ENCODE assay signal across 2 cellular contexts in the genomic region with DNA sequence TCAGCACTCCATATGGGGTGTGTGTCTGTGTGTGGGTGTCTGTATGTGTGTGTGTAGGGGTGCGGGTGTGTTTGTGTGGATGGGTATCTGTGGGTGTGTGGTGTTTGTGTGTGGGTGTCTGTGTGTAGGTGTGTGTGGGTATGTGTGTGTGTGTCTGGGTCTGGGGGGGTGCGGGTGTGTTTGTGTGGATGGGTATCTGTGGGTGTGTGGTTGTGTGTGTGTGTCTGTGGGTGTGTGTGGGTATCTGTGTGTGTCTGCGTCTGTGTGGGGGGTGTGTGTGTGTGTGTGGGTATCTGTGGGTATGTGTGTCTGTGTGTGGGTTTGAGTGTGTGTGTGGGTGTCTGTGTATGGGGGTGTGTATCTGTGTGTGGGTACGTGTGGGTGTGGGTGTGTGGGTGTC.
TF ChIP-seq lines count a peak whose summit lies in the region.

No MANE protein-coding gene starts in this region.

TF ChIP-seq in IMR-90, 13 proteins besides CTCF, POLR2A, EP300 and RAD21:
- no peak for TF ChIP-seq BHLHE40 (IDR thresholded peaks at IDR 0.05; ENCODE audit: low read depth, low read length)
- no peak for TF ChIP-seq CHD1 (IDR thresholded peaks at IDR 0.05; ENCODE audit: low read depth, low read length)
TF ChIP-seq in IMR-90: peak in this region for 0.

TF ChIP-seq in H1, 55 proteins besides CTCF, POLR2A, EP300 and RAD21:
- TF ChIP-seq, protein P1, sequence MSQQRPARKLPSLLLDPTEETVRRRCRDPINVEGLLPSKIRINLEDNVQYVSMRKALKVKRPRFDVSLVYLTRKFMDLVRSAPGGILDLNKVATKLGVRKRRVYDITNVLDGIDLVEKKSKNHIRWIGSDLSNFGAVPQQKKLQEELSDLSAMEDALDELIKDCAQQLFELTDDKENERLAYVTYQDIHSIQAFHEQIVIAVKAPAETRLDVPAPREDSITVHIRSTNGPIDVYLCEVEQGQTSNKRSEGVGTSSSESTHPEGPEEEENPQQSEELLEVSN (IDR thresholded peaks at IDR 0.05): no peak
- TF ChIP-seq, protein P2, sequence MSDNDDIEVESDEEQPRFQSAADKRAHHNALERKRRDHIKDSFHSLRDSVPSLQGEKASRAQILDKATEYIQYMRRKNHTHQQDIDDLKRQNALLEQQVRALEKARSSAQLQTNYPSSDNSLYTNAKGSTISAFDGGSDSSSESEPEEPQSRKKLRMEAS (IDR thresholded peaks at IDR 0.05): no peak
- TF ChIP-seq SIX5 (IDR thresholded peaks at IDR 0.05; ENCODE audit: low read depth, low read length): no peak
- no peak for TF ChIP-seq TBP (IDR thresholded peaks at IDR 0.05; ENCODE audit: low read depth, low read length)
- no peak for TF ChIP-seq GABPA (IDR thresholded peaks at IDR 0.05; ENCODE audit: borderline replicate concordance, insufficient read depth, low read length)
- no peak for TF ChIP-seq CBX5 (IDR thresholded peaks at IDR 0.05; ENCODE audit: low read depth, low read length)
- no peak for TF ChIP-seq KDM5A (IDR thresholded peaks at IDR 0.05; ENCODE audit: low read length)
- no peak for TF ChIP-seq RNF2 (IDR thresholded peaks at IDR 0.05; ENCODE audit: borderline replicate concordance, low read depth, low read length, missing control alignments, poor library complexity, severe bottlenecking)
- no peak for TF ChIP-seq NANOG (IDR thresholded peaks at IDR 0.05; ENCODE audit: insufficient read depth, low read depth, low read length, poor library complexity, severe bottlenecking)
- no peak for TF ChIP-seq POU5F1 (IDR thresholded peaks at IDR 0.05; ENCODE audit: low read depth, low read length)
- TF ChIP-seq SAP30 (IDR thresholded peaks at IDR 0.05; ENCODE audit: insufficient read depth, insufficient replicate concordance, low read length): no peak
- TF ChIP-seq CHD2 (IDR thresholded peaks at IDR 0.05; ENCODE audit: low read length): no peak
- TF ChIP-seq KDM4A (IDR thresholded peaks at IDR 0.05; ENCODE audit: low read depth, low read length, severe bottlenecking): no peak
- TF ChIP-seq SP4 (IDR thresholded peaks at IDR 0.05; ENCODE audit: low read length): no peak
- TF ChIP-seq ZNF274 (IDR thresholded peaks at IDR 0.05; ENCODE audit: borderline replicate concordance, extremely low read depth, low read length): no peak
